8 cellular contexts compared by ENCODE assay signal in the genomic region with DNA sequence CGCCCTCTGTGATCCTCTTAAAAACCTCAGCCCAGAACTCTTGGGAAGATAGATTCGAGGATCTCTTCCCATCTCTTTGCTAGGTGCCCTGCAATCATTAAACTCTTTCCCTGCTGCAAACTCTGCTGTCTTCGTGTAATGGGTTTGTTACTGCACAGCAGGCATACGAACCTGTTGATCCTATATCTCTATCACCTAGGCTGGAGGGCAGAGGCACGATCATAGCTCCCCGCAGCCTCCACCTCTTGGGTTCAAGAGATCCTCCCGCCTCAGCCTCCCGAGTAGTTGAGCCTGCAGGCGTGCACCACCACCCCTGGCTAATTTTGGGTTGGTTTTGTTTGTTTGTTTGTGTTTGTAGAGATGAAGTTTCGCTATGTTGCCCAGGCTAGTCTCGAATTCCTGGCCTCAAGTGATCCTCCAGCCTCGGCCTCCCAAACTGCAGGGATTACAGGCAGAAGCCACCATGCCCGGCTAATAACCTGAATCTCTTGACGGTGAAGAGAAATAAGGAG. TPM values are rescaled to one million over a fixed set of nuclear protein-coding genes. Genes with fewer than 3 reads are reported as not detected.
DNase-seq lines count a peak whose midpoint lies in the region; ATAC-seq, FAIRE-seq and TF ChIP-seq lines count a peak whose summit lies in the region.

No MANE protein-coding gene starts in this region.

- H3K27me3 ChIP-seq in bronchial epithelial cell (ENCODE audit: control insufficient read depth, insufficient read depth, low read length) (no peaks in the 10 kb centered on the region), mucosa of rectum (ENCODE audit: control insufficient read depth in 2 of 2, insufficient read depth in 2 of 2, low read length in 2 of 2) (no peaks in the 10 kb centered on the region)

- no peaks in the 10 kb centered on the region for H3K9me3 Mint-ChIP-seq in stimulated activated naive CD8-positive, alpha-beta T cell treated with anti-CD3 and anti-CD28 coated beads, Interleukin-15, Interleukin-2, amounts not matched to agents 100 ng/mL and 50 ng/mL, for 24 hours

- FAIRE-seq in bronchial epithelial cell (lab: Jason Lieb, UNC): no peak

- H3K27me3 Mint-ChIP-seq in stimulated activated naive CD8-positive, alpha-beta T cell treated with anti-CD3 and anti-CD28 coated beads, Interleukin-15, Interleukin-2, amounts not matched to agents 100 ng/mL and 50 ng/mL, for 24 hours: no peaks in the 10 kb centered on the region

- H3K27ac Mint-ChIP-seq in stimulated activated naive CD8-positive, alpha-beta T cell treated with anti-CD3 and anti-CD28 coated beads, Interleukin-15, Interleukin-2, amounts not matched to agents 100 ng/mL and 50 ng/mL, for 24 hours: peak overlapping the region; percentile 2

- DNase-seq in stimulated activated naive CD8-positive, alpha-beta T cell treated with anti-CD3 and anti-CD28 coated beads, Interleukin-15, Interleukin-2, amounts not matched to agents 100 U/mL and 50 U/mL, for 24 hours: no peak
- DNase-seq in bronchial epithelial cell (ENCODE audit: low read depth) (no peak), activated gamma-delta T cell treated with Interleukin-2 at 50 U/mL for 16 hours (no peak), retina (no peak), DMS79 treated with DMSO at 0.1 percent for 48 hours (lab: John Stamatoyannopoulos, UW) (no peak)

- no peaks in the 10 kb centered on the region for H3K9me3 ChIP-seq in mucosa of rectum (ENCODE audit: control insufficient read depth in 2 of 2, low read length in 2 of 2)

- H3K36me3 ChIP-seq in bronchial epithelial cell (ENCODE audit: control insufficient read depth, insufficient read depth, low read length): no peaks in the 10 kb centered on the region
- peaks cover 4 to 12% of the 10 kb centered on the region in 2 donors for H3K36me3 ChIP-seq in mucosa of rectum (ENCODE audit: control insufficient read depth in 2 of 2, insufficient read depth in 2 of 2, low read length in 2 of 2)

- H3K9ac ChIP-seq in mucosa of rectum (ENCODE audit: low read depth in 1 of 2, low read length in 2 of 2): peak overlapping the region; percentile 74 to 82

- H3K36me3 Mint-ChIP-seq in stimulated activated naive CD8-positive, alpha-beta T cell treated with anti-CD3 and anti-CD28 coated beads, Interleukin-15, Interleukin-2, amounts not matched to agents 100 ng/mL and 50 ng/mL, for 24 hours (ENCODE audit: low read depth): peaks cover 5% of the 10 kb centered on the region

- peak overlapping the region; percentile 54 to 65 for H3K27ac ChIP-seq in mucosa of rectum (ENCODE audit: low read depth in 2 of 2, low read length in 2 of 2)

- H3K4me1 ChIP-seq in mucosa of rectum (ENCODE audit: control insufficient read depth in 2 of 2, insufficient read depth in 2 of 2, low read length in 2 of 2): peaks cover 7% of the 10 kb centered on the region in 2 donors

- no peak for TF ChIP-seq CTCF in bronchial epithelial cell (IDR thresholded peaks at IDR 0.05; ENCODE audit: insufficient read depth, low read length, severe bottlenecking)

- ATAC-seq in stimulated activated naive CD8-positive, alpha-beta T cell treated with anti-CD3 and anti-CD28 coated beads, Interleukin-15, Interleukin-2, amounts not matched to agents 100 U/mL and 50 U/mL, for 24 hours: no peak
- ATAC-seq in GM21447 (IDR thresholded peaks at IDR 0.05; ENCODE audit: unreplicated experiment): no peak

- peak overlapping the region; percentile 90 for H3K4me3 Mint-ChIP-seq in stimulated activated naive CD8-positive, alpha-beta T cell treated with anti-CD3 and anti-CD28 coated beads, Interleukin-15, Interleukin-2, amounts not matched to agents 100 ng/mL and 50 ng/mL, for 24 hours

- H3K4me3 ChIP-seq in bronchial epithelial cell (ENCODE audit: low read depth, low read length): peak overlapping the region; percentile 75
- H3K4me3 ChIP-seq in mucosa of rectum (ENCODE audit: low read length in 2 of 2): peak overlapping the region; percentile 85 to 91

- H3K4me1 Mint-ChIP-seq in stimulated activated naive CD8-positive, alpha-beta T cell treated with anti-CD3 and anti-CD28 coated beads, Interleukin-15, Interleukin-2, amounts not matched to agents 100 ng/mL and 50 ng/mL, for 24 hours (ENCODE audit: low read depth): peaks cover 19% of the 10 kb centered on the region

RNA-seq across cellular contexts. Expression of a gene that starts 0.5 kb away (rescaled TPM):
- 1.3 and 3.2 TPM in 2 replicates for total RNA-seq in bronchial epithelial cell

RNA-seq across cellular contexts. Expression of a gene that starts 30.7 kb away (rescaled TPM):
- under 0.01 TPM in 1 of 2 replicates, not detected in the other for total RNA-seq in bronchial epithelial cell
